15 cellular contexts compared by ENCODE assay signal in genomic region chr1:42692461-42692860, GRCh38. TPM values are rescaled to one million over a fixed set of nuclear protein-coding genes. Genes with fewer than 3 reads are reported as not detected.
DNase-seq lines count a peak whose midpoint lies in the region; ATAC-seq, FAIRE-seq and TF ChIP-seq lines count a peak whose summit lies in the region.
"Had no signal": no experiment of that assay in that cellular context is flagged by ENCODE, and none has a peak within 500 bp of the region (broad histone marks: within the 10 kb centered on the region; RNA-seq: fewer than 3 reads in every experiment).

No MANE protein-coding gene starts in this region.

- FAIRE-seq in pancreas (lab: Jason Lieb, UNC) = no peak
- FAIRE-seq: endometrium had no signal

- H3K4me1 ChIP-seq in Peyer's patch (peaks cover 0 to 60% (median 16%) of the 10 kb centered on the region in 4 donors), hepatocyte (ENCODE audit: insufficient read depth) (peaks cover 46% of the 10 kb centered on the region), pancreas (peaks cover 12 to 50% (median 32%) of the 10 kb centered on the region in 3 donors)

- H3K79me2 ChIP-seq in hepatocyte = peaks cover 98% of the 10 kb centered on the region

- TF ChIP-seq POLR2A in Peyer's patch (IDR thresholded peaks at IDR 0.05) = peak in 1 of 2 donors; percentile 9
- TF ChIP-seq POLR2A in GM18505 (IDR thresholded peaks at IDR 0.05; ENCODE audit: borderline replicate concordance, extremely low read depth, insufficient read depth, insufficient read length) = no peak

- H3K27me3 ChIP-seq in Peyer's patch = no peaks in the 10 kb centered on the region
- no peaks in the 10 kb centered on the region for H3K27me3 ChIP-seq in hepatocyte
- no peaks in the 10 kb centered on the region for H3K27me3 ChIP-seq in pancreas

- H3K27ac ChIP-seq in Peyer's patch = peak overlapping the region in 3 of 4 donors; percentile 37 to 83 (median 82)
- H3K27ac ChIP-seq in hepatocyte = peak overlapping the region; percentile 85
- peak overlapping the region in 2 of 4 donors; percentile 30 to 31 for H3K27ac ChIP-seq in pancreas

- DNase-seq in HT-29 (ENCODE audit: low spot score) = peak; percentile 92
- DNase-seq in Peyer's patch = peak in 1 of 3 donors; percentile 53
- peak; percentile 52 for DNase-seq in hepatocyte (ENCODE audit: low spot score)
- DNase-seq in pancreas = no peak
- DNase-seq in NCI-H2196 (lab: John Stamatoyannopoulos, UW; ENCODE audit: unreplicated experiment) = no peak
- no peak for DNase-seq in occipital lobe (lab: John Stamatoyannopoulos, UW)
- DNase-seq: activated CD4-positive, alpha-beta T cell treated with anti-CD3 and anti-CD28 coated beads for 4 hours; amygdala; MM.1S; NCI-H774; SK-N-SH; stimulated activated naive CD4-positive, alpha-beta T cell had no signal

- H3K4me3 ChIP-seq in Peyer's patch = no peak overlapping the region
- no peak overlapping the region for H3K4me3 ChIP-seq in hepatocyte
- H3K4me3 ChIP-seq in pancreas = no peak overlapping the region

- H3K9me2 ChIP-seq in hepatocyte (replicated peaks; ENCODE audit: insufficient read depth) = no peaks in the 10 kb centered on the region
- H3K9me2 ChIP-seq: SK-N-SH had no signal

- no peak overlapping the region for H2AFZ ChIP-seq in hepatocyte

- H3K36me3 ChIP-seq in Peyer's patch = peaks cover 0 to 27% (median 0%) of the 10 kb centered on the region in 3 donors
- H3K36me3 ChIP-seq in hepatocyte (replicated peaks; ENCODE audit: insufficient read depth, low read depth) = no peaks in the 10 kb centered on the region
- H3K36me3 ChIP-seq in pancreas = peaks cover 3 to 9% (median 4%) of the 10 kb centered on the region in 3 donors

- H4K20me1 ChIP-seq in hepatocyte (ENCODE audit: insufficient read depth, poor library complexity, severe bottlenecking) = peaks cover 81% of the 10 kb centered on the region

- ATAC-seq in pancreas (peak; percentile 66 to 89 (median 78)), GM18505 (IDR thresholded peaks at IDR 0.05; ENCODE audit: unreplicated experiment) (no peak)

- H3K9me3 ChIP-seq in Peyer's patch (no peaks in the 10 kb centered on the region), hepatocyte (ENCODE audit: low read depth) (no peaks in the 10 kb centered on the region), pancreas (no peaks in the 10 kb centered on the region)
- H3K9me3 ChIP-seq: SK-N-SH had no signal

- no peak for TF ChIP-seq CTCF in Peyer's patch (IDR thresholded peaks at IDR 0.05)
- no peak for TF ChIP-seq CTCF in hepatocyte (IDR thresholded peaks at IDR 0.05; ENCODE audit: poor library complexity)
- no peak for TF ChIP-seq CTCF in pancreas (IDR thresholded peaks at IDR 0.05)

- intact Hi-C loops in pancreas (cut with DNase I) = no loop called here

- WGBS in hepatocyte (ENCODE audit: low lambda C conversion rate, missing lambda C conversion rate) = 39% methylated on average over 5 of the region's 5 CpGs
- 11 to 21% methylated on average over 5 of the region's 5 CpGs for WGBS in pancreas, 2 donors

- peak overlapping the region; percentile 68 for H3K4me2 ChIP-seq in hepatocyte
- H3K4me2 ChIP-seq: SK-N-SH had no signal

RNA-seq across cellular contexts. Expression of gene YBX1, which starts 10.2 kb away (rescaled TPM):
- total RNA-seq in HT-29 (2014; rRNA removed; shearing (Covaris generic)) = 900 and 1,047 TPM in 2 replicates
- total RNA-seq in Peyer's patch (100 to 1,000 TPM; 236 to 470 (median 287) TPM), hepatocyte (418 and 428 TPM in 2 replicates), pancreas (100 to 1,000 TPM in 5 of 6 donors, 10 to 100 TPM in 1; 97.4 to 240 (median 207) TPM), occipital lobe (1,163 TPM)
- polyA plus RNA-seq in hepatocyte (177 and 183 TPM in 2 replicates), pancreas (100 to 1,000 TPM; 164 to 193 TPM)

RNA-seq across cellular contexts. Expression of gene PPIH, which starts 34.2 kb away (rescaled TPM):
- total RNA-seq in HT-29 (2014; rRNA removed; shearing (Covaris generic)) = 61.2 and 61.7 TPM in 2 replicates
- total RNA-seq in Peyer's patch = 10 to 100 TPM; 15.1 to 41.7 (median 26.1) TPM
- 35.6 and 36.4 TPM in 2 replicates for total RNA-seq in hepatocyte
- polyA plus RNA-seq in hepatocyte = 26.1 and 30.7 TPM in 2 replicates
- 10 to 100 TPM in 3 of 6 donors, 1 to 10 TPM in 3; 7.6 to 12.1 (median 9.1) TPM for total RNA-seq in pancreas
- polyA plus RNA-seq in pancreas = 10 to 100 TPM; 13.4 to 22.4 TPM
- total RNA-seq in occipital lobe = 16.4 TPM

RNA-seq across cellular contexts. Expression of gene CLDN19, which starts 47.6 kb away (rescaled TPM):
- total RNA-seq in HT-29 (2014; rRNA removed; shearing (Covaris generic)) = not detected in 2 replicates
- total RNA-seq in Peyer's patch (not detected), hepatocyte (2.5 and 6.9 TPM in 2 replicates), pancreas (not detected), occipital lobe (not detected)
- polyA plus RNA-seq in hepatocyte (3.8 and 4.5 TPM in 2 replicates), pancreas (under 1 TPM in 1 of 2 donors, not detected in 1; 0.04 TPM)
- polyA plus RNA-seq: neural cell, SK-N-SH had no signal

Comparison
In these comparisons a context has a peak if more than half of its experiments do, and no peak if none do; other contexts are left out.
1. DNase-seq: peak in HT-29 (single experiment) and hepatocyte (single experiment); none in pancreas (0 of 6), NCI-H2196 (single experiment) and occipital lobe (single experiment).